In genomic region chr20:12311102-12311865, GRCh38 we compare ENCODE assay signal across 21 cellular contexts.
"Had no signal": no experiment of that assay in that cellular context is flagged by ENCODE, and none has a peak within 500 bp of the region (broad histone marks: within the 10 kb centered on the region; RNA-seq: fewer than 3 reads in every experiment).

No MANE protein-coding gene starts in this region.

- H3K9me3 ChIP-seq: lower lobe of right lung, ovary, right lobe of liver, tibial nerve, uterus had no signal

- ATAC-seq: lower lobe of right lung; naive thymus-derived CD8-positive, alpha-beta T cell; right lobe of liver; stimulated activated memory B cell treated with anti-CD40 and anti-IgM and Interleukin-4, amounts not matched to agents 10 μg/mL and 1 μg/mL and 100 μg/mL, for 72 hours; stimulated activated naive CD8-positive, alpha-beta T cell treated with anti-CD3 and anti-CD28 coated beads, Interleukin-15, amount 100 ng/mL, for 72 hours had no signal

- H3K27me3 ChIP-seq: hepatocyte, ovary, right lobe of liver, tibial nerve, uterus had no signal

- H3K27ac ChIP-seq: hepatocyte, lower lobe of right lung, ovary, right lobe of liver, tibial nerve, uterus had no signal

- DNase-seq: head of caudate nucleus; islet precursor cell; lower lobe of right lung; mammary epithelial cell; mesenchymal stem cell; naive thymus-derived CD8-positive, alpha-beta T cell; occipital lobe; ovary; right lobe of liver; stimulated activated CD4-positive, alpha-beta T cell treated with anti-CD3 and anti-CD28 coated beads, Interleukin-1b, Interleukin-23, amount 100 ng/mL, for 48 hours; stimulated activated CD4-positive, alpha-beta T cell treated with anti-CD3 and anti-CD28 coated beads, Interleukin-2, amount 100 ng/mL, for 48 hours; stimulated activated CD4-positive, alpha-beta T cell treated with anti-CD3 and anti-CD28 coated beads, Interleukin-4, amount 100 ng/mL, for 4 hours; stimulated activated CD8-positive, alpha-beta memory T cell treated with anti-CD3 and anti-CD28 coated beads, Interleukin-4, amount 100 ng/mL, for 48 hours; stimulated activated naive CD4-positive, alpha-beta T cell treated with Interleukin-2 at 50 U/mL for 16 hours; stimulated activated naive CD8-positive, alpha-beta T cell treated with anti-CD3 and anti-CD28 coated beads, Interleukin-15, amount 100 ng/mL, for 72 hours; substantia nigra; uterus had no signal

- H3K4me3 ChIP-seq: hepatocyte, lower lobe of right lung, ovary, right lobe of liver, smooth muscle cell, tibial nerve, uterus had no signal

- H3K4me1 ChIP-seq: lower lobe of right lung, tibial nerve, uterus had no signal

- H3K36me3 ChIP-seq: lower lobe of right lung, ovary, tibial nerve, uterus had no signal
